ENCODE assay signal across 8 cellular contexts in genomic region chr12:52147367-52147972, GRCh38. TPM values are rescaled to one million over a fixed set of nuclear protein-coding genes. Genes with fewer than 3 reads are reported as not detected.
DNase-seq lines count a peak whose midpoint lies in the region; ATAC-seq and TF ChIP-seq lines count a peak whose summit lies in the region.

No MANE protein-coding gene starts in this region.

- no peaks in the 10 kb centered on the region for H3K27me3 Mint-ChIP-seq in activated CD4-positive, alpha-beta memory T cell treated with anti-CD3 and anti-CD28 coated beads, Interleukin-2, amount 10 ng/mL, durations not matched to agents 7 days and 5 days

- no peak overlapping the region for H3K4me3 Mint-ChIP-seq in activated CD4-positive, alpha-beta memory T cell treated with anti-CD3 and anti-CD28 coated beads, Interleukin-2, amount 10 ng/mL, durations not matched to agents 7 days and 5 days

- peak; percentile 99 for DNase-seq in AG20443 (ENCODE audit: low spot score)
- DNase-seq in NCI-H460 (ENCODE audit: extremely low read depth, low read depth): peak; percentile 99
- DNase-seq in epithelial cell of prostate (ENCODE audit: low read depth, low spot score): peak; percentile 99
- DNase-seq in myocyte (ENCODE audit: low read depth): peak; percentile 98
- no peak for DNase-seq in GM10248 (ENCODE audit: extremely low spot score)
- no peak for DNase-seq in activated CD4-positive, alpha-beta memory T cell treated with anti-CD3 and anti-CD28 coated beads, Interleukin-2, amount 10 ng/mL, durations not matched to agents 7 days and 5 days

- peaks cover 8% of the 10 kb centered on the region for H3K4me1 Mint-ChIP-seq in activated CD4-positive, alpha-beta memory T cell treated with anti-CD3 and anti-CD28 coated beads, Interleukin-2, amount 10 ng/mL, durations not matched to agents 7 days and 5 days

- no peaks in the 10 kb centered on the region for H3K36me3 Mint-ChIP-seq in activated CD4-positive, alpha-beta memory T cell treated with anti-CD3 and anti-CD28 coated beads, Interleukin-2, amount 10 ng/mL, durations not matched to agents 7 days and 5 days (ENCODE audit: low read depth)

- TF ChIP-seq CTCF in GM10248 (IDR thresholded peaks at IDR 0.05; ENCODE audit: control extremely low read depth, extremely low read depth, low read depth, missing control alignments): no peak

- H3K27ac ChIP-seq in epithelial cell of prostate: peak overlapping the region; percentile 100

- CTCF ChIA-PET in GM10248 (lab: Yijun Ruan, JAX): interaction anchor here (0.6 to 1.8 kb wide), 5 partner anchors 9 to 738 kb away, joined by 3 to 5 read pairs (median 4); no protein-coding TSS in a partner anchor
- CTCF ChIA-PET in activated CD4-positive, alpha-beta memory T cell treated with anti-CD3 and anti-CD28 coated beads, Interleukin-2, amount 10 ng/mL, durations not matched to agents 7 days and 5 days (lab: Charles Lee): interaction anchor here (1.1 to 1.6 kb wide), 3 partner anchors 9 to 131 kb away, joined by 3 to 5 read pairs (median 4); no protein-coding TSS in a partner anchor

- no peak overlapping the region for H3K27ac Mint-ChIP-seq in activated CD4-positive, alpha-beta memory T cell treated with anti-CD3 and anti-CD28 coated beads, Interleukin-2, amount 10 ng/mL, durations not matched to agents 7 days and 5 days

- POLR2A ChIA-PET in GM10248 (lab: Yijun Ruan, JAX): no interaction called here
- POLR2A ChIA-PET in activated CD4-positive, alpha-beta memory T cell treated with anti-CD3 and anti-CD28 coated beads, Interleukin-2, amount 10 ng/mL, durations not matched to agents 7 days and 5 days (lab: Charles Lee): interaction anchor here (1.4 kb wide), 1 partner anchor 25 kb away, joined by 5 read pairs; no protein-coding TSS in a partner anchor

- ATAC-seq in GM21723 (IDR thresholded peaks at IDR 0.05; ENCODE audit: unreplicated experiment) (no peak), HG02938 (IDR thresholded peaks at IDR 0.05; ENCODE audit: unreplicated experiment) (no peak)

- H3K9me3 Mint-ChIP-seq in activated CD4-positive, alpha-beta memory T cell treated with anti-CD3 and anti-CD28 coated beads, Interleukin-2, amount 10 ng/mL, durations not matched to agents 7 days and 5 days: no peaks in the 10 kb centered on the region

RNA-seq across cellular contexts. Expression of gene KRT80, which starts 44.3 kb away (rescaled TPM):
- 36.0 and 41.3 TPM in 2 replicates for total RNA-seq in NCI-H460 (2014; rRNA removed; shearing (Covaris generic))
- polyA plus RNA-seq in NCI-H460 (2014; cell fraction: nucleus; rRNA removed): 10.6 and 17.5 TPM in 2 replicates
- total RNA-seq in myocyte: 46.3 and 68.4 TPM in 2 replicates
- 59.1 TPM for polyA plus RNA-seq in myocyte (2012)
- not detected for total RNA-seq in activated CD4-positive, alpha-beta memory T cell treated with anti-CD3 and anti-CD28 coated beads, Interleukin-2, amount 10 ng/mL, durations not matched to agents 7 days and 5 days

Comparison
In these comparisons a context has a peak if more than half of its experiments do, and no peak if none do; other contexts are left out.
1. DNase-seq: peak in AG20443 (single experiment), NCI-H460 (single experiment), epithelial cell of prostate (single experiment) and myocyte (single experiment); none in GM10248 (single experiment) and activated CD4-positive, alpha-beta memory T cell treated with anti-CD3 and anti-CD28 coated beads, Interleukin-2, amount 10 ng/mL, durations not matched to agents 7 days and 5 days (single experiment).
2. RNA of gene KRT80, which starts 44.3 kb away (total RNA-seq): 46.3 to 68.4 TPM in myocyte and 36.0 to 41.3 TPM in NCI-H460; not detected in activated CD4-positive, alpha-beta memory T cell treated with anti-CD3 and anti-CD28 coated beads, Interleukin-2, amount 10 ng/mL, durations not matched to agents 7 days and 5 days; every median in the first group is over 10 times any median in the second.